Comparison of ENCODE assay signal across 24 cellular contexts in genomic region chr1:7511381-7511780, GRCh38.
"Had no signal": no experiment of that assay in that cellular context is flagged by ENCODE, and none has a peak within 500 bp of the region (broad histone marks: within the 10 kb centered on the region; RNA-seq: fewer than 3 reads in every experiment).

No MANE protein-coding gene starts in this region.

- H3K9me3 ChIP-seq: ascending aorta, body of pancreas, Peyer's patch, SJSA1 had no signal

- ATAC-seq: activated naive CD4-positive, alpha-beta T cell treated with anti-CD3 and anti-CD28 coated beads, Interleukin-2, amount 50 U/mL, for 72 hours; activated naive CD8-positive, alpha-beta T cell treated with anti-CD3 and anti-CD28 coated beads, Interleukin-2, amount 50 U/mL, for 24 hours; activated T-cell treated with anti-CD3 and anti-CD28 coated beads, Interleukin-2, amount 50 U/mL, for 4 hours; body of pancreas; T-helper 17 cell had no signal

- DNase-seq: activated B cell treated with CpG ODN at 0.5 μM for 24 hours; activated CD4-positive, alpha-beta memory T cell treated with anti-CD3 and anti-CD28 coated beads for 36 hours; activated CD4-positive, alpha-beta T cell treated with anti-CD3 and anti-CD28 coated beads for 1 hour; activated CD4-positive, alpha-beta T cell treated with anti-CD3 and anti-CD28 coated beads, Interleukin-2, amount 10 ng/mL, durations not matched to agents 7 days and 5 days; activated CD8-positive, alpha-beta memory T cell treated with anti-CD3 and anti-CD28 coated beads for 24 hours; activated effector memory CD4-positive, alpha-beta T cell treated with anti-CD3 and anti-CD28 coated beads, Interleukin-2, amount 50 U/mL, for 16 hours; activated naive CD4-positive, alpha-beta T cell treated with Interleukin-2 at 50 U/mL for 16 hours; activated naive CD8-positive, alpha-beta T cell treated with anti-CD3 and anti-CD28 coated beads, Interleukin-2, amount 50 U/mL, for 24 hours; activated T-cell treated with anti-CD3 and anti-CD28 coated beads, Interleukin-2, amount 50 U/mL, for 4 hours; amniotic stem cell; body of pancreas; NCI-H1048; NCI-H187; NCI-H2081; NCI-H510A treated with DMSO at 0.1 percent for 48 hours; NCI-H774; NK-92 treated with Interleukin-12 subunit alpha and Interleukin-12 subunit beta, amount 100 ng/mL, for 24 hours; Peyer's patch; SHP77; T-helper 17 cell; T-helper 9 cell had no signal

- H3K36me3 ChIP-seq: ascending aorta, Peyer's patch, SJSA1 had no signal

- H3K27ac ChIP-seq: ascending aorta, body of pancreas, Peyer's patch, SJSA1 had no signal

- H3K27me3 ChIP-seq: ascending aorta, body of pancreas, Peyer's patch had no signal

- H3K4me1 ChIP-seq: ascending aorta, Peyer's patch, SJSA1 had no signal

- H3K4me3 ChIP-seq: ascending aorta, body of pancreas, Peyer's patch, SJSA1 had no signal
